8 cellular contexts compared by ENCODE assay signal in the genomic region with DNA sequence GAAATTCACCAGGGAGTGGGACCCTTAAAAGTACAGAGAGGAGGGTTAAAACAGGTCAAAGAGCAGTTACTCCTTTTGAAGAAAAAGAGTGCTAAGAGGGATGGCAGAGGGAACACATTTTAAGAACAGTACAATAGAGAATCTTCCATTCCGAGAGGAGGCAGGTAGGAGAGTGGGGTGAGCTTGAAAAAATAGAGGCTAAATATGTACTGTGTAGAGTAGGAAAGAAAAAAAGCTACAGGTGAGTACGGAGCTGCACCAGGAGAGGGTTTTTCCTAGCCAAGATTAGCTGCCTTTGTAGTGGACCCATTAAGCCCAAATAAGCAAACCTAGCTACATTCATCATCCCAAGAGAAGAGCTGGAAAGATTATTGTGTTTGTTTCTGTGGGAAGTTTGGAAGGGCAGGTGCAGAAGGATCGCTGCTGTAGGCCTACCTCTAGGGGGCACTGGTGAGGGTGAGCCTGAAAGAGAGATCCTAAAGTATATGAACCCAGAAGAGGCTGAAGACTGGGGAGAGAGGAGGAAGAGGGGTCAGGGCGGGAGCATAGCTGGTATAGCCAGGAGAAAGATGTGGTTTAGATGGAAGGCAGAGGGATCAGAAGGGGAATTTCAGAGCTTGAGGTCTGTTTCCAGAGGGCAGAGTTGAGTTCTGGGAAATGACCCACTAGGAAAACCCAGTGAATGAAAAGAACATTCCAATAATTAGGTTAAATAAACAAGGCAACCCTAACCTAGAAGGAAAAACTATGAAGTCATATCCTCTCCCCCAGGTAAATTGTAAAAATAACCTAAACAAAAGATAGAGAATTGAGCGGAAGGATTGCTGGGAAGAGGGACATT. TPM values are rescaled to one million over a fixed set of nuclear protein-coding genes. Genes with fewer than 3 reads are reported as not detected.
A peak's percentile ranks its signal among the peaks of the same experiment; 100 is the strongest.
DNase-seq lines count a peak whose midpoint lies in the region; ATAC-seq and TF ChIP-seq lines count a peak whose summit lies in the region.

No MANE protein-coding gene starts in this region.

- no peaks in the 10 kb centered on the region for H3K36me3 ChIP-seq in SJCRH30
- no peaks in the 10 kb centered on the region for H3K36me3 ChIP-seq in kidney epithelial cell (ENCODE audit: control insufficient read depth, insufficient read depth, low read length)

- TF ChIP-seq CTCF in AG09309 (IDR thresholded peaks at IDR 0.05; ENCODE audit: control insufficient read depth, insufficient read depth, low read depth, low read length, missing control alignments): peak; percentile 73
- peak; percentile 75 for TF ChIP-seq CTCF in GM20000 (IDR thresholded peaks at IDR 0.05; ENCODE audit: extremely low read depth, missing control alignments)
- TF ChIP-seq CTCF in kidney epithelial cell (IDR thresholded peaks at IDR 0.05; ENCODE audit: insufficient read depth, low read length, poor library complexity, severe bottlenecking): peak; percentile 70

- DNase-seq in AG09309 (ENCODE audit: low read depth): no peak
- DNase-seq in GM20000 (ENCODE audit: low spot score): peak; percentile 36
- peak; percentile 27 to 46 for DNase-seq in SJCRH30
- peak; percentile 26 for DNase-seq in amniotic epithelial cell (ENCODE audit: low read depth)
- no peak for DNase-seq in kidney epithelial cell (ENCODE audit: low read depth)
- DNase-seq in stimulated activated naive CD4-positive, alpha-beta T cell treated with Interleukin-2 at 50 U/mL for 16 hours (lab: John Stamatoyannopoulos, UW): peak; percentile 22
- DNase-seq in NCI-H2107 (lab: John Stamatoyannopoulos, UW): no peak

- H3K27me3 ChIP-seq in SJCRH30 (no peaks in the 10 kb centered on the region), kidney epithelial cell (ENCODE audit: control insufficient read depth, insufficient read depth, low read length) (no peaks in the 10 kb centered on the region)

- H3K27ac ChIP-seq in SJCRH30: no peak overlapping the region

- no peak for ATAC-seq in GM21786 (IDR thresholded peaks at IDR 0.05; ENCODE audit: unreplicated experiment)

- peaks cover 3% of the 10 kb centered on the region; the same call in 1 of the 2 replicates for H3K9me3 ChIP-seq in SJCRH30 (replicated peaks)

- peaks cover 14% of the 10 kb centered on the region for H3K4me1 ChIP-seq in SJCRH30

- H3K4me3 ChIP-seq in AG09309 (ENCODE audit: control insufficient read depth, low read depth, low read length) (no peak overlapping the region), SJCRH30 (no peak overlapping the region), kidney epithelial cell (ENCODE audit: low read depth, low read length) (no peak overlapping the region)

RNA-seq across cellular contexts. Expression of gene HINT3, which starts 50.2 kb away (rescaled TPM):
- 7.9 and 8.8 TPM in 2 replicates for total RNA-seq in SJCRH30 (2014; rRNA removed; shearing (Covaris generic))
- total RNA-seq in kidney epithelial cell: 25.5 and 30.5 TPM in 2 replicates

Comparison
In these comparisons a context has a peak if more than half of its experiments do, and no peak if none do; other contexts are left out.
1. DNase-seq: peak in GM20000 (single experiment), SJCRH30 (2 of 2), amniotic epithelial cell (single experiment) and stimulated activated naive CD4-positive, alpha-beta T cell treated with Interleukin-2 at 50 U/mL for 16 hours (single experiment); none in AG09309 (single experiment), kidney epithelial cell (single experiment) and NCI-H2107 (single experiment).
2. Peak in every context shown above with its lines, with median percentiles within 50 percentile points of each other: CTCF ChIP-seq.